ENCODE assay signal across 8 cellular contexts in the genomic region with DNA sequence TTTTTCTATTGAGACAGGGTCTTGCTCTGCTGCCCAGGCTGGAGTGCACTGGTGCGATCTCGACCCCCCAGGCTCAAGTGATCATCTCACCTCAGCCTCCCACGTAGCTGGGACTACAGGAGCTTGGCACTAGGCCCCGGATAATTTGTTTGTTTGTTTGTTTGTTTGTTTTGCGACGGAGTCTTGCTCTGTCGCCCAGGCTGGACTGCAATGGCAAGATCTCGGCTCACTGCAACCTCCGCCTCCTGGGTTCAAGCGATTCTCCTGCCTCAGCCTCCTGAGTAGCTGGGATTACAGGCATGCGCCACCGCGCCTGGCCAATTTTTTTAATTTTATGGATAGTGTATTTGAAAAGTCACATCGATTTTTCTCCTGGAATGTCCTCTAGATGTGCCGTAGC. TPM values are rescaled to one million over a fixed set of nuclear protein-coding genes. Genes with fewer than 3 reads are reported as not detected.
DNase-seq lines count a peak whose midpoint lies in the region; ATAC-seq, FAIRE-seq and TF ChIP-seq lines count a peak whose summit lies in the region.
"Not testable (repeated sequence)": the region's sequence is repeated elsewhere in the genome, so short reads cannot be mapped to it uniquely, and the experiment has no call there.

No MANE protein-coding gene starts in this region.

- H3K4me3 Mint-ChIP-seq in HFFc6 (peak overlapping the region; percentile 97; the same call in 1 of the 2 replicates), astrocyte (ENCODE audit: unreplicated experiment) (peak overlapping the region; percentile 85), neural crest cell (peak overlapping the region; percentile 99)
- H3K4me3 Mint-ChIP-seq in activated T-cell treated with anti-CD3 and anti-CD28 coated beads, Interleukin-2, amount 50 U/mL, for 24 hours = peak overlapping the region; percentile 96
- H3K4me3 Mint-ChIP-seq in stimulated activated naive B cell treated with anti-CD40 and anti-IgM and Interleukin-4, amounts not matched to agents 10 μg/mL and 1 μg/mL and 100 μg/mL, for 72 hours = peak overlapping the region; percentile 94 to 99

- not testable (repeated sequence) for H4K20me1 ChIP-seq in SU-DHL-6 (ENCODE audit: low read depth, low read length); astrocyte (ENCODE audit: insufficient read depth, low read length); hepatocyte (ENCODE audit: insufficient read depth, poor library complexity, severe bottlenecking)

- not testable (repeated sequence) for H3K9me2 ChIP-seq in SU-DHL-6 (replicated peaks; ENCODE audit: insufficient read depth, low read length); hepatocyte (replicated peaks; ENCODE audit: insufficient read depth)

- H3K79me2 ChIP-seq in SU-DHL-6 (ENCODE audit: insufficient read depth, low read length) (peaks cover 30% of the 10 kb centered on the region), astrocyte (ENCODE audit: insufficient read depth, low read length) (peaks cover 34% of the 10 kb centered on the region), hepatocyte (peaks cover 32% of the 10 kb centered on the region)

- peak overlapping the region; percentile 92 for H2AFZ ChIP-seq in SU-DHL-6 (ENCODE audit: low read depth, low read length, severe bottlenecking)
- H2AFZ ChIP-seq in astrocyte (ENCODE audit: low read depth, low read length) = peak overlapping the region; percentile 96
- H2AFZ ChIP-seq in hepatocyte = peak overlapping the region; percentile 94

- H3K4me1 Mint-ChIP-seq in HFFc6 (ENCODE audit: low read depth) (peaks cover 18% of the 10 kb centered on the region), neural crest cell (peaks cover 21% of the 10 kb centered on the region)
- H3K4me1 Mint-ChIP-seq in activated T-cell treated with anti-CD3 and anti-CD28 coated beads, Interleukin-2, amount 50 U/mL, for 24 hours (ENCODE audit: low read depth) = peaks cover 26% of the 10 kb centered on the region
- H3K4me1 Mint-ChIP-seq in astrocyte (ENCODE audit: low read depth, unreplicated experiment) = not testable (repeated sequence)
- peaks cover 13 to 24% of the 10 kb centered on the region in 2 donors for H3K4me1 Mint-ChIP-seq in stimulated activated naive B cell treated with anti-CD40 and anti-IgM and Interleukin-4, amounts not matched to agents 10 μg/mL and 1 μg/mL and 100 μg/mL, for 72 hours

- not testable (repeated sequence) for H3K27me3 Mint-ChIP-seq in HFFc6 (ENCODE audit: insufficient read depth); activated T-cell treated with anti-CD3 and anti-CD28 coated beads, Interleukin-2, amount 50 U/mL, for 24 hours; astrocyte (ENCODE audit: low read depth, unreplicated experiment); neural crest cell (ENCODE audit: low read depth); stimulated activated naive B cell treated with anti-CD40 and anti-IgM and Interleukin-4, amounts not matched to agents 10 μg/mL and 1 μg/mL and 100 μg/mL, for 72 hours

- H3K27ac Mint-ChIP-seq in HFFc6 (peak overlapping the region; percentile 91), astrocyte (ENCODE audit: unreplicated experiment) (peak overlapping the region; percentile 37), neural crest cell (ENCODE audit: unreplicated experiment) (peak overlapping the region; percentile 99)
- peak overlapping the region; percentile 94 for H3K27ac Mint-ChIP-seq in activated T-cell treated with anti-CD3 and anti-CD28 coated beads, Interleukin-2, amount 50 U/mL, for 24 hours
- H3K27ac Mint-ChIP-seq in stimulated activated naive B cell treated with anti-CD40 and anti-IgM and Interleukin-4, amounts not matched to agents 10 μg/mL and 1 μg/mL and 100 μg/mL, for 72 hours = peak overlapping the region; percentile 96

- not testable (repeated sequence) for FAIRE-seq in astrocyte (lab: Jason Lieb, UNC)

- ATAC-seq in stimulated activated naive B cell treated with anti-CD40 and anti-IgM and Interleukin-4, amounts not matched to agents 10 μg/mL and 1 μg/mL and 100 μg/mL, for 72 hours (replicated peaks) = not testable (repeated sequence)

- H3K4me2 ChIP-seq in SU-DHL-6 (ENCODE audit: low read depth, low read length, poor library complexity, severe bottlenecking) (peak overlapping the region; percentile 60), hepatocyte (peak overlapping the region; percentile 74)
- H3K4me2 ChIP-seq in astrocyte (ENCODE audit: low read length) = not testable (repeated sequence)

- H3K36me3 ChIP-seq in SU-DHL-6 (ENCODE audit: low read length); astrocyte (ENCODE audit: insufficient read depth, low read length); hepatocyte (replicated peaks; ENCODE audit: insufficient read depth, low read depth): not testable (repeated sequence)

- H3K36me3 Mint-ChIP-seq in HFFc6 (ENCODE audit: low read depth); astrocyte (ENCODE audit: low read depth, unreplicated experiment); neural crest cell (ENCODE audit: low read depth); stimulated activated naive B cell treated with anti-CD40 and anti-IgM and Interleukin-4, amounts not matched to agents 10 μg/mL and 1 μg/mL and 100 μg/mL, for 72 hours: not testable (repeated sequence)
- H3K36me3 Mint-ChIP-seq in activated T-cell treated with anti-CD3 and anti-CD28 coated beads, Interleukin-2, amount 50 U/mL, for 24 hours (ENCODE audit: low read depth) = peaks cover 19% of the 10 kb centered on the region

- H3K4me3 ChIP-seq in SU-DHL-6 (ENCODE audit: insufficient read depth, low read length, poor library complexity, severe bottlenecking); astrocyte (ENCODE audit: insufficient read depth, low read depth, low read length); hepatocyte: not testable (repeated sequence)

- H3K27ac ChIP-seq in C4-2B = peak overlapping the region; percentile 89; the same call in 1 of the 2 replicates
- not testable (repeated sequence) for H3K27ac ChIP-seq in SU-DHL-6 (ENCODE audit: low read depth, low read length); astrocyte (ENCODE audit: low read depth, low read length)
- peak overlapping the region; percentile 97 for H3K27ac ChIP-seq in hepatocyte

- H3K9ac ChIP-seq in SU-DHL-6 (ENCODE audit: low read length) = peak overlapping the region; percentile 90
- not testable (repeated sequence) for H3K9ac ChIP-seq in astrocyte (ENCODE audit: low read length)

- 97% methylated on average over 15 of the region's 15 CpGs for WGBS in hepatocyte (ENCODE audit: low lambda C conversion rate, missing lambda C conversion rate)

- DNase-seq in HFFc6; activated T-cell treated with anti-CD3 and anti-CD28 coated beads, Interleukin-2, amount 50 U/mL, for 24 hours; astrocyte (ENCODE audit: low read depth); hepatocyte (ENCODE audit: low spot score); neural crest cell (ENCODE audit: low read depth, low spot score); stimulated activated naive B cell treated with anti-CD40 and anti-IgM and Interleukin-4, amounts not matched to agents 10 μg/mL and 1 μg/mL and 100 μg/mL, for 72 hours: not testable (repeated sequence)

- peaks cover 12% of the 10 kb centered on the region for H3K4me1 ChIP-seq in astrocyte (ENCODE audit: insufficient read depth, low read length)
- H3K4me1 ChIP-seq in hepatocyte (ENCODE audit: insufficient read depth) = not testable (repeated sequence)

- H3F3A ChIP-seq in SU-DHL-6 (ENCODE audit: insufficient read depth) = not testable (repeated sequence)

- not testable (repeated sequence) for H3K9me3 ChIP-seq in SU-DHL-6 (ENCODE audit: insufficient read depth, low read length); astrocyte (ENCODE audit: insufficient read depth, low read depth, low read length); hepatocyte (ENCODE audit: low read depth)

- H3K9me3 Mint-ChIP-seq in HFFc6; activated T-cell treated with anti-CD3 and anti-CD28 coated beads, Interleukin-2, amount 50 U/mL, for 24 hours; astrocyte (ENCODE audit: unreplicated experiment); neural crest cell; stimulated activated naive B cell treated with anti-CD40 and anti-IgM and Interleukin-4, amounts not matched to agents 10 μg/mL and 1 μg/mL and 100 μg/mL, for 72 hours: not testable (repeated sequence)

- not testable (repeated sequence) for TF ChIP-seq CTCF in C4-2B (conservative IDR thresholded peaks at IDR 0.05); HFFc6 (IDR thresholded peaks at IDR 0.05); SU-DHL-6 (IDR thresholded peaks at IDR 0.05; ENCODE audit: insufficient read depth, low read length, poor library complexity, severe bottlenecking); astrocyte (IDR thresholded peaks at IDR 0.05; ENCODE audit: insufficient read depth, low read depth, low read length); hepatocyte (IDR thresholded peaks at IDR 0.05; ENCODE audit: poor library complexity); neural crest cell (conservative IDR thresholded peaks at IDR 0.05)

- H3K27me3 ChIP-seq in SU-DHL-6 (ENCODE audit: low read length); astrocyte (ENCODE audit: insufficient read depth, low read length); hepatocyte: not testable (repeated sequence)

RNA-seq across cellular contexts. Expression of a gene that starts 0.9 kb away (rescaled TPM):
- 10 to 100 TPM; 19.9 to 24.4 (median 23.8) TPM for total RNA-seq in HFFc6 (2021; fragmentation: NEBNext Ultra II Directional; extraction: Animal tissue kit (Norgen Biotek cat#: 25700))
- 72.6 and 78.5 TPM in 2 replicates for total RNA-seq in astrocyte
- 18.5 and 21.5 TPM in 2 replicates for total RNA-seq in hepatocyte
- 19.1 and 22.1 TPM in 2 replicates for polyA plus RNA-seq in hepatocyte
- 79.1 and 80.8 TPM in 2 replicates for total RNA-seq in neural crest cell

RNA-seq across cellular contexts. Expression of a gene that starts 39.8 kb away (rescaled TPM):
- total RNA-seq in HFFc6 (2021; fragmentation: NEBNext Ultra II Directional; extraction: Animal tissue kit (Norgen Biotek cat#: 25700)) = 10 to 100 TPM; 13.9 to 18.4 (median 15.8) TPM
- total RNA-seq in astrocyte (10.4 and 11.6 TPM in 2 replicates), hepatocyte (17.1 and 26.0 TPM in 2 replicates), neural crest cell (11.8 and 12.5 TPM in 2 replicates)
- polyA plus RNA-seq in hepatocyte = 13.2 and 14.7 TPM in 2 replicates

Comparison
In these comparisons a context has a peak if more than half of its experiments do, and no peak if none do; other contexts are left out.
1. H3K27ac Mint-ChIP-seq: peak in every context shown above with its lines; median percentile 99 in neural crest cell; 96 in stimulated activated naive B cell treated with anti-CD40 and anti-IgM and Interleukin-4, amounts not matched to agents 10 μg/mL and 1 μg/mL and 100 μg/mL, for 72 hours; 94 in activated T-cell treated with anti-CD3 and anti-CD28 coated beads, Interleukin-2, amount 50 U/mL, for 24 hours; 91 in HFFc6; 37 in astrocyte.